In genomic region chr2:230762317-230762896, GRCh38 we compare ENCODE assay signal across 8 cellular contexts. TPM values are rescaled to one million over a fixed set of nuclear protein-coding genes. Genes with fewer than 3 reads are reported as not detected.
A peak's percentile ranks its signal among the peaks of the same experiment; 100 is the strongest.
DNase-seq lines count a peak whose midpoint lies in the region; ATAC-seq and TF ChIP-seq lines count a peak whose summit lies in the region.

No MANE protein-coding gene starts in this region.

- intact Hi-C loops in dorsolateral prefrontal cortex (cut with DNase I): no loop called here

- no peaks in the 10 kb centered on the region for H3K9me3 ChIP-seq in MM.1S (replicated peaks; ENCODE audit: insufficient read depth, low read length)

- H3K36me3 Mint-ChIP-seq in activated T-cell treated with anti-CD3 and anti-CD28 coated beads, Interleukin-2, amount 50 U/mL, for 24 hours (ENCODE audit: low read depth): peaks cover 90% of the 10 kb centered on the region

- H3K9ac ChIP-seq in MM.1S (ENCODE audit: low read length): no peak overlapping the region

- peaks cover 8% of the 10 kb centered on the region; the same call in 1 of the 2 replicates for H3K4me1 ChIP-seq in MM.1S (ENCODE audit: low read length)

- H3K4me3 ChIP-seq in GM06990 (replicated peaks; ENCODE audit: low read depth, low read length): no peak overlapping the region
- H3K4me3 ChIP-seq in MM.1S (ENCODE audit: low read length): no peak overlapping the region
- H3K4me3 ChIP-seq in dorsolateral prefrontal cortex: no peak overlapping the region

- no peaks in the 10 kb centered on the region for H3K9me2 ChIP-seq in MM.1S (replicated peaks; ENCODE audit: insufficient read depth, low read length)

- peaks cover 72% of the 10 kb centered on the region for H3K4me1 Mint-ChIP-seq in activated T-cell treated with anti-CD3 and anti-CD28 coated beads, Interleukin-2, amount 50 U/mL, for 24 hours (ENCODE audit: low read depth)

- TF ChIP-seq CTCF in GM06990 (IDR thresholded peaks at IDR 0.05; ENCODE audit: insufficient read depth, low read length, poor library complexity, severe bottlenecking) (peak; percentile 69), MM.1S (IDR thresholded peaks at IDR 0.05; ENCODE audit: low read length) (peak; percentile 36), dorsolateral prefrontal cortex (IDR thresholded peaks at IDR 0.05 in 54 of 56, conservative IDR thresholded peaks at IDR 0.05 in 2 of 56; ENCODE audit: low read depth in 1 of 56, partially characterized antibody in 56 of 56) (peak in 5 of 56 donors; percentile 8 to 19 (median 9))

- H3K36me3 ChIP-seq in GM06990 (ENCODE audit: control insufficient read depth, insufficient read depth, low read length) (peaks cover 6% of the 10 kb centered on the region), MM.1S (replicated peaks; ENCODE audit: insufficient read depth, low read length) (no peaks in the 10 kb centered on the region; the same call in 1 of the 2 replicates)

- no peaks in the 10 kb centered on the region for H3K9me3 Mint-ChIP-seq in activated T-cell treated with anti-CD3 and anti-CD28 coated beads, Interleukin-2, amount 50 U/mL, for 24 hours

- DNase-seq in GM06990 (ENCODE audit: extremely low read depth, insufficient read length): no peak
- DNase-seq in MM.1S: peak; percentile 37
- DNase-seq in activated T-cell treated with anti-CD3 and anti-CD28 coated beads, Interleukin-2, amount 50 U/mL, for 24 hours: no peak
- DNase-seq in islet precursor cell: peak; percentile 82
- DNase-seq in mucosa of gallbladder (ENCODE audit: low spot score): no peak
- no peak for DNase-seq in dorsolateral prefrontal cortex

- H2AFZ ChIP-seq in MM.1S (ENCODE audit: low read length): no peak overlapping the region

- H3K4me3 Mint-ChIP-seq in activated T-cell treated with anti-CD3 and anti-CD28 coated beads, Interleukin-2, amount 50 U/mL, for 24 hours: no peak overlapping the region

- H3F3A ChIP-seq in MM.1S (ENCODE audit: insufficient read depth, low read length): no peaks in the 10 kb centered on the region

- ATAC-seq in GM21576 (IDR thresholded peaks at IDR 0.05; ENCODE audit: unreplicated experiment): peak; percentile 62
- no peak for ATAC-seq in HG02840 (IDR thresholded peaks at IDR 0.05; ENCODE audit: low FRiP score, unreplicated experiment)

- no peaks in the 10 kb centered on the region for H3K27me3 Mint-ChIP-seq in activated T-cell treated with anti-CD3 and anti-CD28 coated beads, Interleukin-2, amount 50 U/mL, for 24 hours

- H3K27me3 ChIP-seq in GM06990 (replicated peaks; ENCODE audit: control insufficient read depth, insufficient read depth, low read length) (no peaks in the 10 kb centered on the region), MM.1S (replicated peaks; ENCODE audit: insufficient read depth, low read length) (no peaks in the 10 kb centered on the region), dorsolateral prefrontal cortex (no peaks in the 10 kb centered on the region)

- H3K79me2 ChIP-seq in MM.1S (ENCODE audit: low read length): peaks cover 25% of the 10 kb centered on the region

- H3K27ac ChIP-seq in MM.1S (ENCODE audit: low read length) (no peak overlapping the region), dorsolateral prefrontal cortex (no peak overlapping the region)

- H4K20me1 ChIP-seq in MM.1S (ENCODE audit: insufficient read depth, low read length): no peaks in the 10 kb centered on the region; the same call in 1 of the 2 replicates

- peak overlapping the region; percentile 59 for H3K27ac Mint-ChIP-seq in activated T-cell treated with anti-CD3 and anti-CD28 coated beads, Interleukin-2, amount 50 U/mL, for 24 hours

- no peak overlapping the region for H3K4me2 ChIP-seq in MM.1S (ENCODE audit: low read depth, low read length)

RNA-seq across cellular contexts. Expression of gene CAB39, which starts 49.8 kb away (rescaled TPM):
- 73.8 TPM for total RNA-seq in mucosa of gallbladder
- total RNA-seq in dorsolateral prefrontal cortex: 100 to 1,000 TPM in 92 of 120 experiments, 10 to 100 TPM in 28; 57.4 to 149 (median 113) TPM

Comparison
In these comparisons a context has a peak if more than half of its experiments do, and no peak if none do; other contexts are left out.
1. DNase-seq: peak in MM.1S (single experiment) and islet precursor cell (single experiment); none in GM06990 (single experiment), activated T-cell treated with anti-CD3 and anti-CD28 coated beads, Interleukin-2, amount 50 U/mL, for 24 hours (single experiment), mucosa of gallbladder (single experiment) and dorsolateral prefrontal cortex (0 of 10).